13 cellular contexts compared by ENCODE assay signal in the genomic region with DNA sequence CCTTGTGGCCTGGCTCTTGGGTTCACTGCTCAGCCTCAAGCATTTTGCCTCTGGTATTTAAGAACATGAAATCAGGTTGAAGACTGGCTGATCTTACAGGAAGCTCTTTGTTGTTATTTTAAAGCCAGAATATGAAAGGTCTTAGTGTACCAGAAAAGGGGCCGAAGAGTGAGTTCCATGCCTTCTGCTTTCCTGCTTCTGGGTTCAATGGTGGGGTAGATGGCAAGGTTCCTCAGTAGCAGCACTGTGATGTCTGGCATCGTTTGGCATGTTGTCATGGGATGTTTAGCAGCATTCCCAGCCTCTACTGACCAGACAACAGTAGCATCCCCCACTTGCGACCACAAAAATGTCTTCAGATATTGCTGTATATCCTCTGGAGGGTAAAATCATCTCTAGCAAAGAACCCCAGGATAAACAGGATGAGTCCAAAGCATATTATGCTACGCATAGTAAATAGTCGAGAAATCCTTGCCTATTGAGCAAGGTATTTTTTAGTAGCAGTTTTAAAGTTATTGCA. TPM values are rescaled to one million over a fixed set of nuclear protein-coding genes. Genes with fewer than 3 reads are reported as not detected.
DNase-seq lines count a peak whose midpoint lies in the region; ATAC-seq and TF ChIP-seq lines count a peak whose summit lies in the region.
"Had no signal": no experiment of that assay in that cellular context is flagged by ENCODE, and none has a peak within 500 bp of the region (broad histone marks: within the 10 kb centered on the region; RNA-seq: fewer than 3 reads in every experiment).

No MANE protein-coding gene starts in this region.

- DNase-seq in activated CD4-positive, alpha-beta T cell treated with anti-CD3 and anti-CD28 coated beads, Interleukin-2, amount 10 ng/mL, durations not matched to agents 7 days and 5 days = no peak
- DNase-seq in activated CD4-positive, alpha-beta T cell treated with anti-CD3 and anti-CD28 coated beads for 1 hour = no peak
- DNase-seq in Panc1 (ENCODE audit: low read depth, low spot score) = no peak
- DNase-seq in endodermal cell = no peak
- no peak for DNase-seq in SK-N-DZ (ENCODE audit: low spot score)
- no peak for DNase-seq in NCI-H187 (lab: John Stamatoyannopoulos, UW)
- no peak for DNase-seq in midbrain (lab: John Stamatoyannopoulos, UW)
- DNase-seq: H9, NCI-H510A, trophoblast cell had no signal

- CTCF ChIA-PET in activated CD4-positive, alpha-beta T cell treated with anti-CD3 and anti-CD28 coated beads, Interleukin-2, amount 10 ng/mL, durations not matched to agents 7 days and 5 days (lab: Charles Lee) = interaction anchor here (1.0 to 4.1 kb wide), 3 partner anchors 18 to 48 kb away, joined by 3 to 26 read pairs (median 4); a partner anchor contains a TSS
- CTCF ChIA-PET in Panc1 (lab: Charles Lee) = no interaction called here

- H3K4me3 ChIP-seq in Panc1 (ENCODE audit: low read depth in 2 of 2, low read length in 2 of 2) (peak overlapping the region; percentile 85 to 96), endodermal cell (ENCODE audit: low read length) (peak overlapping the region; percentile 93), skeletal muscle satellite cell (ENCODE audit: low read length) (peak overlapping the region; percentile 94)

- H3K4me1 Mint-ChIP-seq in activated CD4-positive, alpha-beta T cell treated with anti-CD3 and anti-CD28 coated beads, Interleukin-2, amount 10 ng/mL, durations not matched to agents 7 days and 5 days = peaks cover 75% of the 10 kb centered on the region
- H3K4me1 Mint-ChIP-seq in endodermal cell = peaks cover 22% of the 10 kb centered on the region

- H3K4me3 Mint-ChIP-seq in activated CD4-positive, alpha-beta T cell treated with anti-CD3 and anti-CD28 coated beads, Interleukin-2, amount 10 ng/mL, durations not matched to agents 7 days and 5 days = peak overlapping the region; percentile 88
- H3K4me3 Mint-ChIP-seq in endodermal cell = peak overlapping the region; percentile 72

- no peak overlapping the region for H3K27ac Mint-ChIP-seq in activated CD4-positive, alpha-beta T cell treated with anti-CD3 and anti-CD28 coated beads, Interleukin-2, amount 10 ng/mL, durations not matched to agents 7 days and 5 days
- no peak overlapping the region for H3K27ac Mint-ChIP-seq in endodermal cell
- H3K27ac Mint-ChIP-seq: H9 had no signal

- H3K4me2 ChIP-seq in skeletal muscle satellite cell (ENCODE audit: low read length) = peak overlapping the region; percentile 99

- peaks cover 31% of the 10 kb centered on the region for H3K4me1 ChIP-seq in Panc1 (ENCODE audit: control insufficient read depth, insufficient read depth, low read length)
- peaks cover 12% of the 10 kb centered on the region for H3K4me1 ChIP-seq in endodermal cell (ENCODE audit: control insufficient read depth, insufficient read depth, low read length)
- peaks cover 18% of the 10 kb centered on the region for H3K4me1 ChIP-seq in skeletal muscle satellite cell (ENCODE audit: control insufficient read depth, insufficient read depth, low read length)

- no TSS peak for BruUV-seq in Panc1 (replicated peaks; lab: Mats Ljungman, UMichigan)

- no peaks in the 10 kb centered on the region for H3K27me3 ChIP-seq in Panc1 (ENCODE audit: control insufficient read depth, insufficient read depth, low read length)
- no peaks in the 10 kb centered on the region for H3K27me3 ChIP-seq in endodermal cell (ENCODE audit: control insufficient read depth, insufficient read depth, low read length, poor library complexity, severe bottlenecking)
- H3K27me3 ChIP-seq in skeletal muscle satellite cell (ENCODE audit: control insufficient read depth, insufficient read depth, low read length) = no peaks in the 10 kb centered on the region

- intact Hi-C loops in Panc1 (cut with micrococcal nuclease; ENCODE audit: unreplicated experiment) = no loop called here

- H3K36me3 Mint-ChIP-seq in activated CD4-positive, alpha-beta T cell treated with anti-CD3 and anti-CD28 coated beads, Interleukin-2, amount 10 ng/mL, durations not matched to agents 7 days and 5 days (ENCODE audit: low read depth) = peaks cover 38% of the 10 kb centered on the region
- H3K36me3 Mint-ChIP-seq in endodermal cell (ENCODE audit: low read depth) = peaks cover 3% of the 10 kb centered on the region

- in situ Hi-C loops in Panc1 (cut with HindIII; ENCODE audit: low pct_unique_long_range_greater_than_20kb, low sequenced_read_pairs) = no loop called here

- POLR2A ChIA-PET in activated CD4-positive, alpha-beta T cell treated with anti-CD3 and anti-CD28 coated beads, Interleukin-2, amount 10 ng/mL, durations not matched to agents 7 days and 5 days (lab: Charles Lee) = no interaction called here
- POLR2A ChIA-PET in Panc1 (lab: Charles Lee) = no interaction called here

- WGBS in endodermal cell (ENCODE audit: insufficient coverage in 1 of 2, insufficient read length in 1 of 2), 2 experiments = 93 to 100% methylated on average over 1 to 5 of the region's 5 CpGs

- H3K27me3 Mint-ChIP-seq in activated CD4-positive, alpha-beta T cell treated with anti-CD3 and anti-CD28 coated beads, Interleukin-2, amount 10 ng/mL, durations not matched to agents 7 days and 5 days = no peaks in the 10 kb centered on the region
- no peaks in the 10 kb centered on the region for H3K27me3 Mint-ChIP-seq in endodermal cell (ENCODE audit: insufficient read depth)

- H3K36me3 ChIP-seq in Panc1 (ENCODE audit: control insufficient read depth, insufficient read depth, low read length) (peaks cover 2% of the 10 kb centered on the region; the same call in 1 of the 2 replicates), endodermal cell (ENCODE audit: control insufficient read depth, insufficient read depth, low read length) (peaks cover 4% of the 10 kb centered on the region), skeletal muscle satellite cell (ENCODE audit: insufficient read depth, low read length) (peaks cover 6% of the 10 kb centered on the region)

- no peak for TF ChIP-seq CTCF in Panc1 (IDR thresholded peaks at IDR 0.05)
- TF ChIP-seq CTCF in endodermal cell (conservative IDR thresholded peaks at IDR 0.05) = no peak

- ATAC-seq in Panc1 = no peak
- ATAC-seq: left lobe of liver had no signal

- H3K9me3 Mint-ChIP-seq in activated CD4-positive, alpha-beta T cell treated with anti-CD3 and anti-CD28 coated beads, Interleukin-2, amount 10 ng/mL, durations not matched to agents 7 days and 5 days = no peaks in the 10 kb centered on the region
- no peaks in the 10 kb centered on the region for H3K9me3 Mint-ChIP-seq in endodermal cell
- H3K9me3 Mint-ChIP-seq: H9 had no signal

- H3K9me3 ChIP-seq in Panc1 (ENCODE audit: control insufficient read depth, insufficient read depth, low read depth, low read length) (no peaks in the 10 kb centered on the region), endodermal cell (ENCODE audit: control insufficient read depth, low read length) (no peaks in the 10 kb centered on the region), skeletal muscle satellite cell (replicated peaks; ENCODE audit: low read length) (no peaks in the 10 kb centered on the region)

- H3K27ac ChIP-seq in Panc1 (ENCODE audit: low read length) (peak overlapping the region; percentile 85; the same call in 1 of the 2 replicates), endodermal cell (ENCODE audit: low read depth, low read length) (no peak overlapping the region)

- no peak overlapping the region for H3K9ac ChIP-seq in endodermal cell (ENCODE audit: extremely low read depth, low read length, poor library complexity, severe bottlenecking)
- H3K9ac ChIP-seq in skeletal muscle satellite cell (ENCODE audit: low read depth, low read length) = no peak overlapping the region

RNA-seq across cellular contexts. Expression of a gene that starts 2.4 kb away (rescaled TPM):
- 10 to 100 TPM; 66.4 to 66.9 TPM for total RNA-seq in activated CD4-positive, alpha-beta T cell treated with anti-CD3 and anti-CD28 coated beads, Interleukin-2, amount 10 ng/mL, durations not matched to agents 7 days and 5 days
- total RNA-seq in Panc1 (2021; ENCODE audit: unreplicated experiment) = 69.4 TPM
- 89.8 TPM for polyA plus RNA-seq in Panc1 (2012; ENCODE audit: insufficient read length)
- 10 to 100 TPM; 32.5 to 33.6 TPM for total RNA-seq in endodermal cell
- polyA plus RNA-seq in endodermal cell (2013, experiment 1 of 2) = 33.1 TPM
- 33.1 TPM for polyA plus RNA-seq in endodermal cell (2013, experiment 2 of 2)
- total RNA-seq in skeletal muscle satellite cell (2012; rRNA removed) = 32.3 and 38.0 TPM in 2 replicates
- 28.9 and 30.2 TPM in 2 replicates for polyA plus RNA-seq in SK-N-DZ (2014; cell fraction: cytosol; rRNA removed)
- 28.3 and 34.4 TPM in 2 replicates for polyA plus RNA-seq in SK-N-DZ (2014; cell fraction: nucleus; rRNA removed)

RNA-seq across cellular contexts. Expression of a gene that starts 3.1 kb away (rescaled TPM):
- total RNA-seq in activated CD4-positive, alpha-beta T cell treated with anti-CD3 and anti-CD28 coated beads, Interleukin-2, amount 10 ng/mL, durations not matched to agents 7 days and 5 days = 100 to 1,000 TPM; 118 to 125 TPM
- 75.9 TPM for total RNA-seq in Panc1 (2021; ENCODE audit: unreplicated experiment)
- polyA plus RNA-seq in Panc1 (2012; ENCODE audit: insufficient read length) = 50.6 TPM
- total RNA-seq in endodermal cell = 10 to 100 TPM; 42.6 to 45.5 TPM
- polyA plus RNA-seq in endodermal cell (2013, experiment 1 of 2) = 36.3 TPM
- 34.4 TPM for polyA plus RNA-seq in endodermal cell (2013, experiment 2 of 2)
- total RNA-seq in skeletal muscle satellite cell (2012; rRNA removed) = 17.2 and 22.9 TPM in 2 replicates
- 32.8 and 35.8 TPM in 2 replicates for polyA plus RNA-seq in SK-N-DZ (2014; cell fraction: cytosol; rRNA removed)
- polyA plus RNA-seq in SK-N-DZ (2014; cell fraction: nucleus; rRNA removed) = 28.5 and 39.9 TPM in 2 replicates

RNA-seq across cellular contexts. Expression of a gene that starts 26.3 kb away (rescaled TPM):
- 10 to 100 TPM; 56.4 to 61.6 TPM for total RNA-seq in activated CD4-positive, alpha-beta T cell treated with anti-CD3 and anti-CD28 coated beads, Interleukin-2, amount 10 ng/mL, durations not matched to agents 7 days and 5 days
- total RNA-seq in Panc1 (2021; ENCODE audit: unreplicated experiment) (33.6 TPM), endodermal cell (10 to 100 TPM; 61.3 to 81.6 TPM)
- 36.9 TPM for polyA plus RNA-seq in Panc1 (2012; ENCODE audit: insufficient read length)
- 92.2 TPM for polyA plus RNA-seq in endodermal cell (2013, experiment 1 of 2)
- polyA plus RNA-seq in endodermal cell (2013, experiment 2 of 2) = 77.7 TPM
- total RNA-seq in skeletal muscle satellite cell (2012; rRNA removed) = 41.5 and 50.2 TPM in 2 replicates
- polyA plus RNA-seq in SK-N-DZ (2014; cell fraction: cytosol; rRNA removed) = 83.2 and 96.3 TPM in 2 replicates
- 77.0 and 89.1 TPM in 2 replicates for polyA plus RNA-seq in SK-N-DZ (2014; cell fraction: nucleus; rRNA removed)

RNA-seq across cellular contexts. Expression of a gene that starts 26.5 kb away (rescaled TPM):
- total RNA-seq in activated CD4-positive, alpha-beta T cell treated with anti-CD3 and anti-CD28 coated beads, Interleukin-2, amount 10 ng/mL, durations not matched to agents 7 days and 5 days = 10 to 100 TPM; 21.7 to 21.8 TPM
- total RNA-seq in Panc1 (2021; ENCODE audit: unreplicated experiment) (28.4 TPM), endodermal cell (10 to 100 TPM; 35.3 to 37.2 TPM)
- 32.3 TPM for polyA plus RNA-seq in Panc1 (2012; ENCODE audit: insufficient read length)
- polyA plus RNA-seq in endodermal cell (2013, experiment 1 of 2) = 28.5 TPM
- 26.4 TPM for polyA plus RNA-seq in endodermal cell (2013, experiment 2 of 2)
- total RNA-seq in skeletal muscle satellite cell (2012; rRNA removed) = 12.7 and 16.2 TPM in 2 replicates
- 17.0 and 20.0 TPM in 2 replicates for polyA plus RNA-seq in SK-N-DZ (2014; cell fraction: cytosol; rRNA removed)
- 72.1 and 80.6 TPM in 2 replicates for polyA plus RNA-seq in SK-N-DZ (2014; cell fraction: nucleus; rRNA removed)

RNA-seq across cellular contexts. Expression of a gene that starts 49.3 kb away (rescaled TPM):
- total RNA-seq in activated CD4-positive, alpha-beta T cell treated with anti-CD3 and anti-CD28 coated beads, Interleukin-2, amount 10 ng/mL, durations not matched to agents 7 days and 5 days = 1 to 10 TPM; 6.8 to 7.2 TPM
- total RNA-seq in Panc1 (2021; ENCODE audit: unreplicated experiment) = not detected
- polyA plus RNA-seq in Panc1 (2012; ENCODE audit: insufficient read length) = not detected
- 1 to 10 TPM; 2.3 to 7.1 TPM for total RNA-seq in endodermal cell
- polyA plus RNA-seq in endodermal cell (2013, experiment 1 of 2) = 0.43 TPM
- 0.37 TPM for polyA plus RNA-seq in endodermal cell (2013, experiment 2 of 2)
- total RNA-seq in skeletal muscle satellite cell (2012; rRNA removed) = not detected in 2 replicates
- 1.6 and 3.7 TPM in 2 replicates for polyA plus RNA-seq in SK-N-DZ (2014; cell fraction: cytosol; rRNA removed)
- polyA plus RNA-seq in SK-N-DZ (2014; cell fraction: nucleus; rRNA removed) = 3.9 and 12.9 TPM in 2 replicates
- total RNA-seq: posterior vena cava had no signal
